ENCODE assay signal across 8 cellular contexts in the genomic region with DNA sequence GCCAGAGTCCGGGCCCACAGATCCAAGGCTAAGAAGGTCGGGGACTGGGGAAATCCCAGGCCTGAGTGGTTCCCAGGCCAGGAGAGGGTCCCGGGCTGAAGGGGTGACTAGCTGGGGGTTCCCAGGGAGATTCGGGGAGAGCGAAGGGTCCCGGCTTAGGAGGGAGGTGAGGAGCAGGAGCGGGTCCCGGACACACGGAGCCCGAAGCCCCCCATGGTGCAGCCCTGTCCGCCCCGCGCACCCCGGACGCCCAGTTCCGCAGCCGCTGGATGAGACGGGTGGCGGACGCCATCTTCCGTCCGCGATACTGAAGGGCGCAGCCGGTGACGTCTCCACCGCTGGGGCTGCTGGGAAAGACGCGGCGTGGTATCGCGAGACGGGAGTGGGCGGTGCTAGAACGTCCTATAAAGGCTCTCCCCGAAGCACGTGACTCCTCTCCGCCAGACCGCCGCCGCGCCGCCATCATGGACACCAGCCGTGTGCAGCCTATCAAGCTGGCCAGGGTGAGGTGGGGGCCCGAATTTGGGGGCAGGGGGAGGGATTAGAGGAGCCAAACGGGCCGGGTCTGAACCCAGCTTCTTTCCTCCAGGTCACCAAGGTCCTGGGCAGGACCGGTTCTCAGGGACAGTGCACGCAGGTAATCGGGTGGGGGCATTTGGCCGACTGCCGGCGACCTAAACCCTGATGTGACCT. TPM values are rescaled to one million over a fixed set of nuclear protein-coding genes. Genes with fewer than 3 reads are reported as not detected.
DNase-seq lines count a peak whose midpoint lies in the region; ATAC-seq and TF ChIP-seq lines count a peak whose summit lies in the region.

A gene (minus strand): TSS at position 309 of the 693 bp plus-strand sequence. CDS start 17 bp downstream, at position 292.
A gene (plus strand): TSS at position 430 of the 693 bp plus-strand sequence. CDS start 35 bp downstream, at position 465.

- peak within 1 kb of the TSS; percentile 85 for H3K27ac ChIP-seq in temporal lobe (ENCODE audit: low read depth, low read length)

- peak within 1 kb of the TSS; percentile 96 to 100 for H3K27ac Mint-ChIP-seq in activated naive CD4-positive, alpha-beta T cell treated with anti-CD3 and anti-CD28 coated beads, Interleukin-2, amount 50 U/mL, for 72 hours

- no peak for TF ChIP-seq CTCF in omental fat pad (IDR thresholded peaks at IDR 0.05)

- ATAC-seq in HG02623 (IDR thresholded peaks at IDR 0.05; ENCODE audit: unreplicated experiment), result peak; percentile 78
- peak; percentile 94 to 95 for ATAC-seq in activated naive CD4-positive, alpha-beta T cell treated with anti-CD3 and anti-CD28 coated beads, Interleukin-2, amount 50 U/mL, for 72 hours
- ATAC-seq in omental fat pad (ENCODE audit: low FRiP score), result peak; percentile 88

- H3K9me3 Mint-ChIP-seq in activated naive CD4-positive, alpha-beta T cell treated with anti-CD3 and anti-CD28 coated beads, Interleukin-2, amount 50 U/mL, for 72 hours, result no peaks in the 10 kb centered on the region

- TF ChIP-seq POLR2A in GM10847 (IDR thresholded peaks at IDR 0.05; ENCODE audit: extremely low read depth, insufficient read length), result peak; percentile 96

- DNase-seq in NCI-H1105 (lab: John Stamatoyannopoulos, UW) (peak; percentile 93), SKM-1 (lab: John Stamatoyannopoulos, UW; ENCODE audit: unreplicated experiment) (peak; percentile 94), globus pallidus (ENCODE audit: low spot score) (peak; percentile 94), omental fat pad (ENCODE audit: low spot score) (peak; percentile 93)
- DNase-seq in activated naive CD4-positive, alpha-beta T cell treated with anti-CD3 and anti-CD28 coated beads, Interleukin-2, amount 50 U/mL, for 72 hours (ENCODE audit: low spot score in 2 of 2), result peak; percentile 97

- peaks cover 28 to 39% of the 10 kb centered on the region in 2 donors for H3K36me3 Mint-ChIP-seq in activated naive CD4-positive, alpha-beta T cell treated with anti-CD3 and anti-CD28 coated beads, Interleukin-2, amount 50 U/mL, for 72 hours

RNA-seq across cellular contexts. Expression of the first gene that starts in this region (rescaled TPM):
- 10 to 100 TPM; 54.5 to 73.1 TPM for total RNA-seq in activated naive CD4-positive, alpha-beta T cell treated with anti-CD3 and anti-CD28 coated beads, Interleukin-2, amount 50 U/mL, for 72 hours
- 10 to 100 TPM; 14.5 to 44.2 (median 33.1) TPM for total RNA-seq in omental fat pad
- 3.7 TPM for total RNA-seq in temporal lobe

RNA-seq across cellular contexts. Expression of the second gene that starts in this region (rescaled TPM):
- total RNA-seq in activated naive CD4-positive, alpha-beta T cell treated with anti-CD3 and anti-CD28 coated beads, Interleukin-2, amount 50 U/mL, for 72 hours, result 1,000 to 10,000 TPM; 2,643 to 2,829 TPM
- 100 to 1,000 TPM; 420 to 679 (median 534) TPM for total RNA-seq in omental fat pad
- 175 TPM for total RNA-seq in temporal lobe

Comparison
In these comparisons a context has a peak if more than half of its experiments do, and no peak if none do; other contexts are left out.
1. Peak in every context shown above with its lines: DNase-seq, ATAC-seq and H3K27ac ChIP-seq.